Comparison of ENCODE assay signal across 8 cellular contexts in genomic region chrX:2696698-2697215, GRCh38. TPM values are rescaled to one million over a fixed set of nuclear protein-coding genes. Genes with fewer than 3 reads are reported as not detected.
DNase-seq lines count a peak whose midpoint lies in the region; ATAC-seq and TF ChIP-seq lines count a peak whose summit lies in the region.

No MANE protein-coding gene starts in this region.

- 79% methylated on average over 8 of the region's 8 CpGs for WGBS in hepatocyte (ENCODE audit: low lambda C conversion rate, missing lambda C conversion rate)

- POLR2A ChIA-PET in CD4-positive, alpha-beta memory T cell (lab: Charles Lee; ENCODE audit: partially characterized antibody), result no interaction called here

- DNase-seq in CD4-positive, alpha-beta memory T cell, result peak; percentile 64 to 89 (median 70)
- peak; percentile 70 for DNase-seq in GM20000 (ENCODE audit: low spot score)
- peak; percentile 65 for DNase-seq in activated T-helper 2 cell treated with anti-CD3 and anti-CD28 coated beads, Interferon-gamma antibody, Interleukin-2, Interleukin-4, amounts not matched to agents 10 μg/mL and 5 μg/mL and 100 μg/mL, durations not matched to agents 14 hours and 24 hours and 36 hours (ENCODE audit: low spot score)
- no peak for DNase-seq in hepatocyte (ENCODE audit: low spot score)
- no peak for DNase-seq in retina
- DNase-seq in middle frontal gyrus (ENCODE audit: extremely low spot score, low spot score), result no peak

- peak overlapping the region; percentile 60 for H3K27ac ChIP-seq in CD4-positive, alpha-beta memory T cell (ENCODE audit: low read depth, low read length)
- H3K27ac ChIP-seq in hepatocyte, result peak overlapping the region; percentile 15

- H3K36me3 ChIP-seq in CD4-positive, alpha-beta memory T cell (ENCODE audit: insufficient read depth, low read length), result peaks cover 9% of the 10 kb centered on the region
- no peaks in the 10 kb centered on the region for H3K36me3 ChIP-seq in hepatocyte (replicated peaks; ENCODE audit: insufficient read depth, low read depth)

- no peaks in the 10 kb centered on the region for H3K9me2 ChIP-seq in hepatocyte (replicated peaks; ENCODE audit: insufficient read depth)

- H3K36me3 Mint-ChIP-seq in CD4-positive, alpha-beta memory T cell, result peaks cover 17 to 63% of the 10 kb centered on the region in 2 donors
- H3K36me3 Mint-ChIP-seq in activated T-helper 2 cell treated with anti-CD3 and anti-CD28 coated beads, Interferon-gamma antibody, Interleukin-2, Interleukin-4, amounts not matched to agents 10 μg/mL and 5 μg/mL and 100 μg/mL, durations not matched to agents 14 hours and 24 hours and 36 hours (ENCODE audit: low read depth), result peaks cover 97% of the 10 kb centered on the region
- peaks cover 76% of the 10 kb centered on the region for H3K36me3 Mint-ChIP-seq in stimulated activated naive CD8-positive, alpha-beta T cell treated with anti-CD3 and anti-CD28 coated beads, Interleukin-15, Interleukin-2, amounts not matched to agents 100 ng/mL and 50 ng/mL, for 24 hours (ENCODE audit: low read depth)

- no peaks in the 10 kb centered on the region for H3K9me3 ChIP-seq in CD4-positive, alpha-beta memory T cell (ENCODE audit: control insufficient read depth in 1 of 2, low read length in 2 of 2)
- H3K9me3 ChIP-seq in hepatocyte (ENCODE audit: low read depth), result no peaks in the 10 kb centered on the region

- H3K79me2 ChIP-seq in hepatocyte, result peaks cover 100% of the 10 kb centered on the region

- peak overlapping the region; percentile 86 to 94 (median 92) for H3K27ac Mint-ChIP-seq in CD4-positive, alpha-beta memory T cell
- peak overlapping the region; percentile 92 for H3K27ac Mint-ChIP-seq in activated T-helper 2 cell treated with anti-CD3 and anti-CD28 coated beads, Interferon-gamma antibody, Interleukin-2, Interleukin-4, amounts not matched to agents 10 μg/mL and 5 μg/mL and 100 μg/mL, durations not matched to agents 14 hours and 24 hours and 36 hours
- peak overlapping the region; percentile 95 for H3K27ac Mint-ChIP-seq in stimulated activated naive CD8-positive, alpha-beta T cell treated with anti-CD3 and anti-CD28 coated beads, Interleukin-15, Interleukin-2, amounts not matched to agents 100 ng/mL and 50 ng/mL, for 24 hours

- no peaks in the 10 kb centered on the region for H3K27me3 Mint-ChIP-seq in CD4-positive, alpha-beta memory T cell
- no peaks in the 10 kb centered on the region for H3K27me3 Mint-ChIP-seq in activated T-helper 2 cell treated with anti-CD3 and anti-CD28 coated beads, Interferon-gamma antibody, Interleukin-2, Interleukin-4, amounts not matched to agents 10 μg/mL and 5 μg/mL and 100 μg/mL, durations not matched to agents 14 hours and 24 hours and 36 hours (ENCODE audit: low read depth)
- no peaks in the 10 kb centered on the region for H3K27me3 Mint-ChIP-seq in stimulated activated naive CD8-positive, alpha-beta T cell treated with anti-CD3 and anti-CD28 coated beads, Interleukin-15, Interleukin-2, amounts not matched to agents 100 ng/mL and 50 ng/mL, for 24 hours

- H3K4me3 Mint-ChIP-seq in CD4-positive, alpha-beta memory T cell, result peak overlapping the region; percentile 41 to 98 (median 75)
- peak overlapping the region; percentile 68 for H3K4me3 Mint-ChIP-seq in activated T-helper 2 cell treated with anti-CD3 and anti-CD28 coated beads, Interferon-gamma antibody, Interleukin-2, Interleukin-4, amounts not matched to agents 10 μg/mL and 5 μg/mL and 100 μg/mL, durations not matched to agents 14 hours and 24 hours and 36 hours (ENCODE audit: low read depth)
- peak overlapping the region; percentile 95 for H3K4me3 Mint-ChIP-seq in stimulated activated naive CD8-positive, alpha-beta T cell treated with anti-CD3 and anti-CD28 coated beads, Interleukin-15, Interleukin-2, amounts not matched to agents 100 ng/mL and 50 ng/mL, for 24 hours

- H3K27me3 ChIP-seq in CD4-positive, alpha-beta memory T cell (ENCODE audit: insufficient read depth, low read length), result no peaks in the 10 kb centered on the region
- H3K27me3 ChIP-seq in hepatocyte, result no peaks in the 10 kb centered on the region

- H4K20me1 ChIP-seq in hepatocyte (ENCODE audit: insufficient read depth, poor library complexity, severe bottlenecking), result peaks cover 81% of the 10 kb centered on the region

- H3K4me1 Mint-ChIP-seq in CD4-positive, alpha-beta memory T cell, result peaks cover 68 to 100% (median 84%) of the 10 kb centered on the region in 4 donors
- H3K4me1 Mint-ChIP-seq in activated T-helper 2 cell treated with anti-CD3 and anti-CD28 coated beads, Interferon-gamma antibody, Interleukin-2, Interleukin-4, amounts not matched to agents 10 μg/mL and 5 μg/mL and 100 μg/mL, durations not matched to agents 14 hours and 24 hours and 36 hours (ENCODE audit: low read depth), result peaks cover 73% of the 10 kb centered on the region
- peaks cover 91% of the 10 kb centered on the region for H3K4me1 Mint-ChIP-seq in stimulated activated naive CD8-positive, alpha-beta T cell treated with anti-CD3 and anti-CD28 coated beads, Interleukin-15, Interleukin-2, amounts not matched to agents 100 ng/mL and 50 ng/mL, for 24 hours (ENCODE audit: low read depth)

- ATAC-seq in HG03571 (IDR thresholded peaks at IDR 0.05; ENCODE audit: unreplicated experiment), result peak; percentile 79

- H3K9me3 Mint-ChIP-seq in CD4-positive, alpha-beta memory T cell, result peaks cover 0 to 6% (median 0%) of the 10 kb centered on the region in 8 donors
- H3K9me3 Mint-ChIP-seq in activated T-helper 2 cell treated with anti-CD3 and anti-CD28 coated beads, Interferon-gamma antibody, Interleukin-2, Interleukin-4, amounts not matched to agents 10 μg/mL and 5 μg/mL and 100 μg/mL, durations not matched to agents 14 hours and 24 hours and 36 hours, result peaks cover 6% of the 10 kb centered on the region
- H3K9me3 Mint-ChIP-seq in stimulated activated naive CD8-positive, alpha-beta T cell treated with anti-CD3 and anti-CD28 coated beads, Interleukin-15, Interleukin-2, amounts not matched to agents 100 ng/mL and 50 ng/mL, for 24 hours, result peaks cover 5% of the 10 kb centered on the region

- peaks cover 91% of the 10 kb centered on the region for H3K4me1 ChIP-seq in CD4-positive, alpha-beta memory T cell (ENCODE audit: insufficient read depth, low read length)
- H3K4me1 ChIP-seq in hepatocyte (ENCODE audit: insufficient read depth), result peaks cover 48% of the 10 kb centered on the region

- CTCF ChIA-PET in CD4-positive, alpha-beta memory T cell (lab: Charles Lee; ENCODE audit: partially characterized antibody), result no interaction called here

- TF ChIP-seq CTCF in GM20000 (IDR thresholded peaks at IDR 0.05; ENCODE audit: extremely low read depth, missing control alignments) (no peak), hepatocyte (IDR thresholded peaks at IDR 0.05; ENCODE audit: poor library complexity) (no peak)

- intact Hi-C loops in CD4-positive, alpha-beta memory T cell (cut with micrococcal nuclease), result loop anchor here (1.0 kb wide), 2 partner anchors 14 to 66 kb away; no protein-coding TSS in a partner anchor
- intact Hi-C loops in activated T-helper 2 cell treated with anti-CD3 and anti-CD28 coated beads, Interferon-gamma antibody, Interleukin-2, Interleukin-4, amounts not matched to agents 10 μg/mL and 5 μg/mL and 100 μg/mL, durations not matched to agents 14 hours and 24 hours and 36 hours (cut with micrococcal nuclease), result loop anchor here (1.0 to 10.0 kb wide), 4 partner anchors 14 to 1042 kb away; no protein-coding TSS in a partner anchor

- H2AFZ ChIP-seq in hepatocyte, result no peak overlapping the region

- peak overlapping the region; percentile 36 for H3K4me2 ChIP-seq in hepatocyte

- peak overlapping the region in 1 of 2 donors; percentile 48 for H3K4me3 ChIP-seq in CD4-positive, alpha-beta memory T cell (ENCODE audit: low read length in 2 of 2)
- H3K4me3 ChIP-seq in hepatocyte, result no peak overlapping the region

RNA-seq across cellular contexts. Expression of gene CD99, which starts 5.7 kb away (rescaled TPM):
- total RNA-seq in CD4-positive, alpha-beta memory T cell, result 100 to 1,000 TPM; 283 to 289 TPM
- polyA plus RNA-seq in CD4-positive, alpha-beta memory T cell, result 100 to 1,000 TPM; 388 to 400 TPM
- 280 and 290 TPM in 2 replicates for total RNA-seq in activated T-helper 2 cell treated with anti-CD3 and anti-CD28 coated beads, Interferon-gamma antibody, Interleukin-2, Interleukin-4, amounts not matched to agents 10 μg/mL and 5 μg/mL and 100 μg/mL, durations not matched to agents 14 hours and 24 hours and 36 hours
- 329 and 362 TPM in 2 replicates for total RNA-seq in hepatocyte
- 565 and 637 TPM in 2 replicates for polyA plus RNA-seq in hepatocyte

RNA-seq across cellular contexts. Expression of gene XG, which starts 55.1 kb away (rescaled TPM):
- under 1 TPM in 1 of 2 experiments, not detected in 1; 0.32 TPM for total RNA-seq in CD4-positive, alpha-beta memory T cell
- not detected for polyA plus RNA-seq in CD4-positive, alpha-beta memory T cell
- not detected in 2 replicates for total RNA-seq in activated T-helper 2 cell treated with anti-CD3 and anti-CD28 coated beads, Interferon-gamma antibody, Interleukin-2, Interleukin-4, amounts not matched to agents 10 μg/mL and 5 μg/mL and 100 μg/mL, durations not matched to agents 14 hours and 24 hours and 36 hours
- 0.12 and 0.53 TPM in 2 replicates for total RNA-seq in hepatocyte
- polyA plus RNA-seq in hepatocyte, result 0.15 and 0.64 TPM in 2 replicates

Comparison
In these comparisons a context has a peak if more than half of its experiments do, and no peak if none do; other contexts are left out.
1. DNase-seq: peak in CD4-positive, alpha-beta memory T cell (5 of 5), GM20000 (single experiment) and activated T-helper 2 cell treated with anti-CD3 and anti-CD28 coated beads, Interferon-gamma antibody, Interleukin-2, Interleukin-4, amounts not matched to agents 10 μg/mL and 5 μg/mL and 100 μg/mL, durations not matched to agents 14 hours and 24 hours and 36 hours (single experiment); none in hepatocyte (single experiment), retina (single experiment) and middle frontal gyrus (single experiment).
2. Peak in every context shown above with its lines, with median percentiles within 50 percentile points of each other: H3K27ac Mint-ChIP-seq and H3K4me3 Mint-ChIP-seq.